Comparison of ENCODE assay signal across 2 cellular contexts in genomic region chr19:15424692-15425272, GRCh38.
A peak's percentile ranks its signal among the peaks of the same experiment; 100 is the strongest.
TF ChIP-seq lines count a peak whose summit lies in the region.

No MANE protein-coding gene starts in this region.

TF ChIP-seq in IMR-90, 13 proteins besides CTCF, POLR2A, EP300 and RAD21:
- TF ChIP-seq NFE2L2 (IDR thresholded peaks at IDR 0.05; ENCODE audit: low read depth, low read length) (no peak), FOS (IDR thresholded peaks at IDR 0.05; ENCODE audit: low read depth, low read length) (no peak), CHD1 (IDR thresholded peaks at IDR 0.05; ENCODE audit: low read depth, low read length) (no peak), BHLHE40 (IDR thresholded peaks at IDR 0.05; ENCODE audit: low read depth, low read length) (no peak), MAFK (IDR thresholded peaks at IDR 0.05; ENCODE audit: low read depth, low read length) (no peak), MXI1 (IDR thresholded peaks at IDR 0.05; ENCODE audit: borderline replicate concordance, low read depth, low read length) (no peak), SMC3 (IDR thresholded peaks at IDR 0.05; ENCODE audit: low read depth, low read length) (no peak), CEBPB (IDR thresholded peaks at IDR 0.05; ENCODE audit: low read depth, low read length) (no peak), RFX5 (IDR thresholded peaks at IDR 0.05; ENCODE audit: low read depth, low read length) (no peak)
- TF ChIP-seq, protein P1, sequence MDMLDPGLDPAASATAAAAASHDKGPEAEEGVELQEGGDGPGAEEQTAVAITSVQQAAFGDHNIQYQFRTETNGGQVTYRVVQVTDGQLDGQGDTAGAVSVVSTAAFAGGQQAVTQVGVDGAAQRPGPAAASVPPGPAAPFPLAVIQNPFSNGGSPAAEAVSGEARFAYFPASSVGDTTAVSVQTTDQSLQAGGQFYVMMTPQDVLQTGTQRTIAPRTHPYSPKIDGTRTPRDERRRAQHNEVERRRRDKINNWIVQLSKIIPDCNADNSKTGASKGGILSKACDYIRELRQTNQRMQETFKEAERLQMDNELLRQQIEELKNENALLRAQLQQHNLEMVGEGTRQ (IDR thresholded peaks at IDR 0.05; ENCODE audit: low read depth, low read length): no peak

TF ChIP-seq in K562, 482 proteins besides CTCF, POLR2A, EP300 and RAD21:
- no peak for TF ChIP-seq PRMT5 (CRISPR knock-in tag; IDR thresholded peaks at IDR 0.05)
- no peak for TF ChIP-seq ZNF408 (CRISPR knock-in tag; IDR thresholded peaks at IDR 0.05; ENCODE audit: low read depth)
- TF ChIP-seq TAF15 (IDR thresholded peaks at IDR 0.05; ENCODE audit: low read depth, low read length): no peak
- peak; percentile 38; the same call in 1 of the 2 replicates for TF ChIP-seq POLR2G (IDR thresholded peaks at IDR 0.05; ENCODE audit: low read depth, low read length)
- peak; percentile 15; the same call in 1 of the 2 replicates for TF ChIP-seq RBFOX2 (IDR thresholded peaks at IDR 0.05; ENCODE audit: low read depth, low read length)
- no peak for TF ChIP-seq SIRT6 (IDR thresholded peaks at IDR 0.05; ENCODE audit: low read depth, low read length)
- TF ChIP-seq RFX7 (CRISPR knock-in tag; IDR thresholded peaks at IDR 0.05): no peak
- no peak for TF ChIP-seq ZSCAN32 (CRISPR knock-in tag; IDR thresholded peaks at IDR 0.05)
- TF ChIP-seq ZNF609 (CRISPR knock-in tag; IDR thresholded peaks at IDR 0.05; ENCODE audit: borderline replicate concordance): no peak
